17 cellular contexts compared by ENCODE assay signal in genomic region chr3:171749128-171749527, GRCh38.
A peak's percentile ranks its signal among the peaks of the same experiment; 100 is the strongest.
DNase-seq lines count a peak whose midpoint lies in the region; ATAC-seq and TF ChIP-seq lines count a peak whose summit lies in the region.
"Had no signal": no experiment of that assay in that cellular context is flagged by ENCODE, and none has a peak within 500 bp of the region (broad histone marks: within the 10 kb centered on the region; RNA-seq: fewer than 3 reads in every experiment).

No MANE protein-coding gene starts in this region.

- H3K27ac Mint-ChIP-seq in progenitor cell of endocrine pancreas = peak overlapping the region; percentile 11
- H3K27ac Mint-ChIP-seq in activated T-helper 17 cell treated with anti-CD3 and anti-CD28 coated beads, Interleukin-2, amount 50 U/mL, for 72 hours = no peak overlapping the region

- TF ChIP-seq CTCF in SK-N-SH (IDR thresholded peaks at IDR 0.05) (no peak), progenitor cell of endocrine pancreas (IDR thresholded peaks at IDR 0.05; ENCODE audit: unreplicated experiment) (no peak)

- POLR2A ChIA-PET in SK-N-SH (lab: Yijun Ruan, JAX) = no interaction called here

- H4K20me1 ChIP-seq in SK-N-SH (ENCODE audit: insufficient read depth) = no peaks in the 10 kb centered on the region

- no peaks in the 10 kb centered on the region for H3K9me3 ChIP-seq in SK-N-SH
- H3K9me3 ChIP-seq: SJSA1 had no signal

- TF ChIP-seq EP300 in SK-N-SH (IDR thresholded peaks at IDR 0.05; ENCODE audit: borderline replicate concordance in 1 of 2, low read depth in 1 of 2, low read length in 1 of 2) = no peak

- H3K27me3 Mint-ChIP-seq in progenitor cell of endocrine pancreas = no peaks in the 10 kb centered on the region
- peaks cover 3% of the 10 kb centered on the region for H3K27me3 Mint-ChIP-seq in activated T-helper 17 cell treated with anti-CD3 and anti-CD28 coated beads, Interleukin-2, amount 50 U/mL, for 72 hours

- TF ChIP-seq RAD21 in SK-N-SH (IDR thresholded peaks at IDR 0.05; ENCODE audit: low read length) = no peak

- H3K36me3 ChIP-seq in SK-N-SH (replicated peaks in 1 of 2; ENCODE audit: control insufficient read depth in 1 of 2, insufficient read depth in 2 of 2, low read length in 1 of 2) = no peaks in the 10 kb centered on the region
- H3K36me3 ChIP-seq: SJSA1 had no signal

- H3K9ac ChIP-seq in SK-N-SH = no peak overlapping the region

- no peak overlapping the region for H3K4me2 ChIP-seq in SK-N-SH
- H3K4me2 ChIP-seq: PC-9 had no signal

- no peak overlapping the region for H3K4me3 Mint-ChIP-seq in progenitor cell of endocrine pancreas (ENCODE audit: low read depth)
- H3K4me3 Mint-ChIP-seq in activated T-helper 17 cell treated with anti-CD3 and anti-CD28 coated beads, Interleukin-2, amount 50 U/mL, for 72 hours = no peak overlapping the region
- H3K4me3 Mint-ChIP-seq: CD14-positive monocyte had no signal

- CTCF ChIA-PET in SK-N-SH (lab: Yijun Ruan, JAX) = interaction anchor here (1.3 to 2.6 kb wide), 2 partner anchors 23 to 35 kb away, joined by 3 to 12 read pairs; no protein-coding TSS in a partner anchor

- H3K27me3 ChIP-seq in SK-N-SH (ENCODE audit: insufficient read depth) = no peaks in the 10 kb centered on the region
- H3K27me3 ChIP-seq: SJSA1 had no signal

- no peaks in the 10 kb centered on the region for H3K79me2 ChIP-seq in SK-N-SH (ENCODE audit: insufficient read depth)

- peaks cover 29% of the 10 kb centered on the region for H3K36me3 Mint-ChIP-seq in progenitor cell of endocrine pancreas (ENCODE audit: insufficient read depth)
- no peaks in the 10 kb centered on the region for H3K36me3 Mint-ChIP-seq in activated T-helper 17 cell treated with anti-CD3 and anti-CD28 coated beads, Interleukin-2, amount 50 U/mL, for 72 hours (ENCODE audit: low read depth)

- ATAC-seq in SK-N-SH treated with all-trans-retinoic acid at 6 μM for 48 hours (no peak), HG03025 (IDR thresholded peaks at IDR 0.05; ENCODE audit: low FRiP score, unreplicated experiment) (no peak)
- ATAC-seq in activated T-helper 17 cell treated with anti-CD3 and anti-CD28 coated beads, Interleukin-2, amount 50 U/mL, for 72 hours (replicated peaks) = no peak
- ATAC-seq in stimulated activated naive CD8-positive, alpha-beta T cell treated with anti-CD3 and anti-CD28 coated beads, Interleukin-15, Interleukin-2, amounts not matched to agents 100 U/mL and 50 U/mL, for 24 hours = no peak

- H3K9me3 Mint-ChIP-seq in progenitor cell of endocrine pancreas (ENCODE audit: low read depth) = peaks cover 8% of the 10 kb centered on the region
- no peaks in the 10 kb centered on the region for H3K9me3 Mint-ChIP-seq in activated T-helper 17 cell treated with anti-CD3 and anti-CD28 coated beads, Interleukin-2, amount 50 U/mL, for 72 hours

- TF ChIP-seq POLR2A in erythroblast (IDR thresholded peaks at IDR 0.05; ENCODE audit: low read length) = no peak

- H3K4me1 ChIP-seq in SK-N-SH (ENCODE audit: control insufficient read depth in 1 of 2, insufficient read depth in 2 of 2, low read depth in 1 of 2, low read length in 1 of 2) = peaks cover 0 to 16% of the 10 kb centered on the region in 2 experiments; a peak in 2 of 4 replicates
- H3K4me1 ChIP-seq: SJSA1 had no signal

- DNase-seq in SK-N-SH (no peak), NCI-H69 (lab: John Stamatoyannopoulos, UW) (peak; percentile 15), erythroblast (lab: John Stamatoyannopoulos, UW) (peak; percentile 22 to 24), progenitor cell of endocrine pancreas (ENCODE audit: low spot score, unreplicated experiment) (no peak)
- no peak for DNase-seq in stimulated activated naive CD8-positive, alpha-beta T cell treated with anti-CD3 and anti-CD28 coated beads, Interleukin-15, Interleukin-2, amounts not matched to agents 100 U/mL and 50 U/mL, for 24 hours
- DNase-seq: 8988T, DMS79 treated with DMSO at 0.1 percent for 48 hours, NCI-H1105, NCI-H1694, NCI-H510A, NCI-H82, PC-9 had no signal

- H3F3A ChIP-seq in SK-N-SH (replicated peaks; ENCODE audit: insufficient read depth) = peaks cover 5% of the 10 kb centered on the region

- H3K4me3 ChIP-seq in SK-N-SH (ENCODE audit: low read depth in 2 of 2, low read length in 1 of 2) = no peak overlapping the region
- H3K4me3 ChIP-seq: PC-9, SJSA1 had no signal

- H3K4me1 Mint-ChIP-seq in progenitor cell of endocrine pancreas (ENCODE audit: low read depth) = peaks cover 30% of the 10 kb centered on the region
- H3K4me1 Mint-ChIP-seq in activated T-helper 17 cell treated with anti-CD3 and anti-CD28 coated beads, Interleukin-2, amount 50 U/mL, for 72 hours = no peaks in the 10 kb centered on the region

- 46% methylated on average over 1 of the region's 1 CpG for WGBS in SK-N-SH (ENCODE audit: low lambda C conversion rate)

- no peak overlapping the region for H2AFZ ChIP-seq in SK-N-SH (ENCODE audit: low read depth)
- H2AFZ ChIP-seq: PC-9 had no signal

- H3K9me2 ChIP-seq in SK-N-SH = no peaks in the 10 kb centered on the region

- H3K27ac ChIP-seq in SK-N-SH (ENCODE audit: low read depth in 2 of 2, low read length in 1 of 2) = no peak overlapping the region; a peak in 1 of 4 replicates
- H3K27ac ChIP-seq: PC-9, SJSA1 had no signal

TF ChIP-seq in SK-N-SH, 30 proteins besides CTCF, POLR2A, EP300 and RAD21:
- TF ChIP-seq RXRA (IDR thresholded peaks at IDR 0.05; ENCODE audit: borderline replicate concordance, low read depth) (no peak), TCF12 (IDR thresholded peaks at IDR 0.05) (peak; percentile 47), JUND (IDR thresholded peaks at IDR 0.05) (0 out of 2 replicates have a peak, but pooled peaks have one; percentile 20), GABPA (IDR thresholded peaks at IDR 0.05; ENCODE audit: low read depth) (no peak), PBX3 (IDR thresholded peaks at IDR 0.05) (peak; percentile 38; the same call in 1 of the 2 replicates)

TF ChIP-seq in SK-N-SH treated with all-trans-retinoic acid at 6 μM for 48 hours, 23 proteins besides CTCF, POLR2A, EP300 and RAD21 (continues in another document):
- TF ChIP-seq ZFP30 (CRISPR knock-in tag; IDR thresholded peaks at IDR 0.05) = no peak
- no peak for TF ChIP-seq TOX (CRISPR knock-in tag; IDR thresholded peaks at IDR 0.05; ENCODE audit: borderline replicate concordance)
- no peak for TF ChIP-seq SNAI2 (CRISPR knock-in tag; IDR thresholded peaks at IDR 0.05)
- no peak for TF ChIP-seq BACH2 (CRISPR knock-in tag; IDR thresholded peaks at IDR 0.05; ENCODE audit: borderline replicate concordance)
- TF ChIP-seq CREB5 (CRISPR knock-in tag; IDR thresholded peaks at IDR 0.05; ENCODE audit: low read depth) = no peak
- TF ChIP-seq ESRRG (CRISPR knock-in tag; IDR thresholded peaks at IDR 0.05) = no peak
- no peak for TF ChIP-seq ZFP3 (CRISPR knock-in tag; IDR thresholded peaks at IDR 0.05)
- no peak for TF ChIP-seq PATZ1 (CRISPR knock-in tag; IDR thresholded peaks at IDR 0.05; ENCODE audit: borderline replicate concordance)
- TF ChIP-seq PPARA (CRISPR knock-in tag; IDR thresholded peaks at IDR 0.05; ENCODE audit: borderline replicate concordance) = no peak
- no peak for TF ChIP-seq ZC3H10 (CRISPR knock-in tag; IDR thresholded peaks at IDR 0.05)
- TF ChIP-seq ZNF8 (CRISPR knock-in tag; IDR thresholded peaks at IDR 0.05) = no peak
- TF ChIP-seq TSHZ2 (CRISPR knock-in tag; IDR thresholded peaks at IDR 0.05) = no peak

Comparison
In these comparisons a context has a peak if more than half of its experiments do, and no peak if none do; other contexts are left out.
1. DNase-seq: peak in NCI-H69 (single experiment) and erythroblast (2 of 2); none in SK-N-SH (single experiment), progenitor cell of endocrine pancreas (single experiment) and stimulated activated naive CD8-positive, alpha-beta T cell treated with anti-CD3 and anti-CD28 coated beads, Interleukin-15, Interleukin-2, amounts not matched to agents 100 U/mL and 50 U/mL, for 24 hours (single experiment).